Comparison of ENCODE assay signal across 11 cellular contexts in genomic region chrX:54695816-54696487, GRCh38.
DNase-seq lines count a peak whose midpoint lies in the region; ATAC-seq and TF ChIP-seq lines count a peak whose summit lies in the region.
"Had no signal": no experiment of that assay in that cellular context is flagged by ENCODE, and none has a peak within 500 bp of the region (broad histone marks: within the 10 kb centered on the region; RNA-seq: fewer than 3 reads in every experiment).

No MANE protein-coding gene starts in this region.

- H3K4me3 ChIP-seq in SK-N-SH (ENCODE audit: low read depth in 2 of 2, low read length in 1 of 2) (no peak overlapping the region), dorsolateral prefrontal cortex (no peak overlapping the region)
- H3K4me3 ChIP-seq: A549, neural progenitor cell had no signal

- no peaks in the 10 kb centered on the region for H3K9me2 ChIP-seq in SK-N-SH

- H2AFZ ChIP-seq in SK-N-SH (ENCODE audit: low read depth) = no peak overlapping the region
- H2AFZ ChIP-seq: neural progenitor cell had no signal

- peak; percentile 2 for DNase-seq in SK-N-SH
- peak; percentile 6 for DNase-seq in NCI-H2029 treated with DMSO at 0.1 percent for 48 hours (lab: John Stamatoyannopoulos, UW)
- no peak for DNase-seq in NCI-H1105 (lab: John Stamatoyannopoulos, UW)
- DNase-seq in T-helper 2 cell treated with Interferon-gamma antibody and Interleukin-4, amounts not matched to agents 5 μg/mL and 100 μg/mL, for 36 hours (ENCODE audit: low spot score) = no peak
- no peak for DNase-seq in dedifferentiated amniotic fluid mesenchymal stem cell (ENCODE audit: extremely low spot score)
- no peak for DNase-seq in dorsolateral prefrontal cortex
- DNase-seq: NCI-H2171 had no signal

- H3K4me1 ChIP-seq in SK-N-SH (ENCODE audit: control insufficient read depth in 1 of 2, insufficient read depth in 2 of 2, low read depth in 1 of 2, low read length in 1 of 2) = no peaks in the 10 kb centered on the region; a peak in 1 of 4 replicates
- H3K4me1 ChIP-seq: A549, neural progenitor cell had no signal

- TF ChIP-seq RAD21 in SK-N-SH (IDR thresholded peaks at IDR 0.05; ENCODE audit: low read length) = no peak

- H3K27me3 ChIP-seq in SK-N-SH (ENCODE audit: insufficient read depth) = no peaks in the 10 kb centered on the region
- H3K27me3 ChIP-seq in dorsolateral prefrontal cortex = peaks cover 0 to 70% (median 18%) of the 10 kb centered on the region in 45 donors
- H3K27me3 ChIP-seq: neural progenitor cell had no signal

- no peaks in the 10 kb centered on the region for H3K36me3 Mint-ChIP-seq in T-helper 2 cell treated with Interferon-gamma antibody and Interleukin-4, amounts not matched to agents 5 μg/mL and 100 μg/mL, for 36 hours (ENCODE audit: low read depth)
- H3K36me3 Mint-ChIP-seq: neural progenitor cell had no signal

- no peaks in the 10 kb centered on the region for H3K27me3 Mint-ChIP-seq in T-helper 2 cell treated with Interferon-gamma antibody and Interleukin-4, amounts not matched to agents 5 μg/mL and 100 μg/mL, for 36 hours (ENCODE audit: low read depth)

- no peaks in the 10 kb centered on the region for H3K4me1 Mint-ChIP-seq in T-helper 2 cell treated with Interferon-gamma antibody and Interleukin-4, amounts not matched to agents 5 μg/mL and 100 μg/mL, for 36 hours (ENCODE audit: low read depth)
- H3K4me1 Mint-ChIP-seq: neural progenitor cell had no signal

- H3F3A ChIP-seq in SK-N-SH (replicated peaks; ENCODE audit: insufficient read depth) = no peaks in the 10 kb centered on the region

- no peaks in the 10 kb centered on the region for H3K36me3 ChIP-seq in SK-N-SH (replicated peaks in 1 of 2; ENCODE audit: control insufficient read depth in 1 of 2, insufficient read depth in 2 of 2, low read length in 1 of 2)
- H3K36me3 ChIP-seq: neural progenitor cell had no signal

- H3K27ac ChIP-seq in SK-N-SH (ENCODE audit: low read depth in 2 of 2, low read length in 1 of 2) (no peak overlapping the region), dorsolateral prefrontal cortex (no peak overlapping the region)
- H3K27ac ChIP-seq: A549, neural progenitor cell had no signal

- CTCF ChIA-PET in SK-N-SH (lab: Yijun Ruan, JAX) = no interaction called here

- no peaks in the 10 kb centered on the region for H3K9me3 Mint-ChIP-seq in T-helper 2 cell treated with Interferon-gamma antibody and Interleukin-4, amounts not matched to agents 5 μg/mL and 100 μg/mL, for 36 hours

- H3K27ac Mint-ChIP-seq in T-helper 2 cell treated with Interferon-gamma antibody and Interleukin-4, amounts not matched to agents 5 μg/mL and 100 μg/mL, for 36 hours = no peak overlapping the region
- H3K27ac Mint-ChIP-seq: neural progenitor cell had no signal

- TF ChIP-seq CTCF in SK-N-SH (IDR thresholded peaks at IDR 0.05) = no peak
- no peak for TF ChIP-seq CTCF in dorsolateral prefrontal cortex (IDR thresholded peaks at IDR 0.05 in 54 of 56, conservative IDR thresholded peaks at IDR 0.05 in 2 of 56; ENCODE audit: low read depth in 1 of 56, partially characterized antibody in 56 of 56)

- no peak for TF ChIP-seq EP300 in SK-N-SH (IDR thresholded peaks at IDR 0.05; ENCODE audit: borderline replicate concordance in 1 of 2, low read depth in 1 of 2, low read length in 1 of 2)

- intact Hi-C loops in dorsolateral prefrontal cortex (cut with DNase I) = no loop called here

- no peaks in the 10 kb centered on the region for H3K79me2 ChIP-seq in SK-N-SH (ENCODE audit: insufficient read depth)

- WGBS in SK-N-SH (ENCODE audit: low lambda C conversion rate) = 10% methylated on average over 6 of the region's 6 CpGs

- H3K4me3 Mint-ChIP-seq in T-helper 2 cell treated with Interferon-gamma antibody and Interleukin-4, amounts not matched to agents 5 μg/mL and 100 μg/mL, for 36 hours = no peak overlapping the region
- H3K4me3 Mint-ChIP-seq: neural progenitor cell had no signal

- no peaks in the 10 kb centered on the region for H4K20me1 ChIP-seq in SK-N-SH (ENCODE audit: insufficient read depth)

- H3K4me2 ChIP-seq in SK-N-SH = no peak overlapping the region
- H3K4me2 ChIP-seq: A549, neural progenitor cell had no signal

- POLR2A ChIA-PET in SK-N-SH (lab: Yijun Ruan, JAX) = interaction anchor here (0.9 kb wide), 2 partner anchors 57 to 113 kb away, joined by 3 to 5 read pairs; no protein-coding TSS in a partner anchor

- no peak overlapping the region for H3K9ac ChIP-seq in SK-N-SH
- H3K9ac ChIP-seq: neural progenitor cell had no signal

- H3K9me3 ChIP-seq in SK-N-SH = no peaks in the 10 kb centered on the region
- H3K9me3 ChIP-seq: A549 had no signal

- ATAC-seq in SK-N-SH treated with all-trans-retinoic acid at 6 μM for 48 hours = no peak
- peak; percentile 99 for ATAC-seq in HG02938 (IDR thresholded peaks at IDR 0.05; ENCODE audit: unreplicated experiment)
- ATAC-seq: A549 had no signal

TF ChIP-seq in SK-N-SH, 30 proteins besides CTCF, POLR2A, EP300 and RAD21:
- TF ChIP-seq, protein P1, sequence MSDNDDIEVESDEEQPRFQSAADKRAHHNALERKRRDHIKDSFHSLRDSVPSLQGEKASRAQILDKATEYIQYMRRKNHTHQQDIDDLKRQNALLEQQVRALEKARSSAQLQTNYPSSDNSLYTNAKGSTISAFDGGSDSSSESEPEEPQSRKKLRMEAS (IDR thresholded peaks at IDR 0.05; ENCODE audit: low read depth) = no peak
- TF ChIP-seq POLR2AphosphoS5 (IDR thresholded peaks at IDR 0.05; ENCODE audit: low read depth, low read length) = no peak
- TF ChIP-seq GATA2 (CRISPR knock-in tag; IDR thresholded peaks at IDR 0.05) = 0 out of 2 replicates have a peak, but pooled peaks have one; percentile 9
- no peak for TF ChIP-seq FOSL2 (IDR thresholded peaks at IDR 0.05; ENCODE audit: borderline replicate concordance, low read depth)
- no peak for TF ChIP-seq MEF2A (IDR thresholded peaks at IDR 0.05; ENCODE audit: borderline replicate concordance, low read depth)
- TF ChIP-seq, protein P2, sequence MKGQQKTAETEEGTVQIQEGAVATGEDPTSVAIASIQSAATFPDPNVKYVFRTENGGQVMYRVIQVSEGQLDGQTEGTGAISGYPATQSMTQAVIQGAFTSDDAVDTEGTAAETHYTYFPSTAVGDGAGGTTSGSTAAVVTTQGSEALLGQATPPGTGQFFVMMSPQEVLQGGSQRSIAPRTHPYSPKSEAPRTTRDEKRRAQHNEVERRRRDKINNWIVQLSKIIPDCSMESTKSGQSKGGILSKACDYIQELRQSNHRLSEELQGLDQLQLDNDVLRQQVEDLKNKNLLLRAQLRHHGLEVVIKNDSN (IDR thresholded peaks at IDR 0.05; ENCODE audit: borderline replicate concordance, low read depth) = no peak

TF ChIP-seq in SK-N-SH treated with all-trans-retinoic acid at 6 μM for 48 hours, 23 proteins besides CTCF, POLR2A, EP300 and RAD21:
- no peak for TF ChIP-seq ESRRG (CRISPR knock-in tag; IDR thresholded peaks at IDR 0.05)
- TF ChIP-seq ZFP30 (CRISPR knock-in tag; IDR thresholded peaks at IDR 0.05) = no peak

Comparison
In these comparisons a context has a peak if more than half of its experiments do, and no peak if none do; other contexts are left out.
1. DNase-seq: peak in SK-N-SH (single experiment) and NCI-H2029 treated with DMSO at 0.1 percent for 48 hours (single experiment); none in NCI-H1105 (single experiment), T-helper 2 cell treated with Interferon-gamma antibody and Interleukin-4, amounts not matched to agents 5 μg/mL and 100 μg/mL, for 36 hours (single experiment), dedifferentiated amniotic fluid mesenchymal stem cell (single experiment) and dorsolateral prefrontal cortex (0 of 10).